Comparison of ENCODE assay signal across 28 cellular contexts in genomic region chr19:29542327-29542726, GRCh38. TPM values are rescaled to one million over a fixed set of nuclear protein-coding genes. Genes with fewer than 3 reads are reported as not detected.
"Had no signal": no experiment of that assay in that cellular context is flagged by ENCODE, and none has a peak within 500 bp of the region (broad histone marks: within the 10 kb centered on the region; RNA-seq: fewer than 3 reads in every experiment).

No MANE protein-coding gene starts in this region.

- H3K4me1 ChIP-seq: stomach, suprapubic skin, testis, tibial artery, tibial nerve, transverse colon, upper lobe of left lung, upper lobe of right lung, uterus, vagina had no signal

- H3K9me3 ChIP-seq: suprapubic skin, testis, thoracic aorta, tibial artery, transverse colon, upper lobe of right lung, uterus, vagina had no signal

- DNase-seq: stimulated activated CD4-positive, alpha-beta T cell treated with anti-CD3 and anti-CD28 coated beads, Interleukin-2, amount 100 ng/mL, for 48 hours; stimulated activated CD4-positive, alpha-beta T cell treated with anti-CD3 and anti-CD28 coated beads, Interleukin-4, amount 100 ng/mL, for 1 hour; stimulated activated CD4-positive, alpha-beta T cell treated with anti-CD3 and anti-CD28 coated beads, Interleukin-4, amount 100 ng/mL, for 24 hours; stimulated activated CD4-positive, alpha-beta T cell treated with anti-CD3 and anti-CD28 coated beads, Interleukin-4, amount 100 ng/mL, for 4 hours; stimulated activated CD8-positive, alpha-beta memory T cell treated with anti-CD3 and anti-CD28 coated beads, Interleukin-4, amount 100 ng/mL, for 48 hours; stimulated activated naive B cell treated with anti-CD40 and anti-IgM and Interleukin-4, amounts not matched to agents 10 μg/mL and 1 μg/mL and 100 μg/mL, for 72 hours; stimulated activated naive CD4-positive, alpha-beta T cell; stimulated activated naive CD4-positive, alpha-beta T cell treated with Interleukin-2 at 50 U/mL for 16 hours; stimulated activated naive CD8-positive, alpha-beta T cell treated with anti-CD3 and anti-CD28 coated beads, Interleukin-15, amount 100 ng/mL, for 72 hours; stimulated activated naive CD8-positive, alpha-beta T cell treated with anti-CD3 and anti-CD28 coated beads, Interleukin-15, Interleukin-2, amounts not matched to agents 100 U/mL and 50 U/mL, for 24 hours; stomach; substantia nigra; testis; transverse colon; trophoblast cell; upper lobe of right lung; uterus had no signal

- H3K36me3 ChIP-seq: stomach, suprapubic skin, thoracic aorta, tibial artery, tibial nerve, transverse colon, upper lobe of left lung, upper lobe of right lung, uterus, vagina had no signal

- H3K27ac ChIP-seq: stomach, suprapubic skin, testis, thoracic aorta, tibial artery, tibial nerve, transverse colon, upper lobe of left lung, upper lobe of right lung, uterus, vagina had no signal

- H3K4me3 ChIP-seq: stomach, suprapubic skin, testis, thoracic aorta, tibial artery, tibial nerve, transverse colon, upper lobe of left lung, upper lobe of right lung, uterus, vagina had no signal

- ATAC-seq: stimulated activated effector memory CD8-positive, alpha-beta T cell treated with anti-CD3 and anti-CD28 coated beads, Interleukin-12 subunit alpha, Interleukin-12 subunit beta, amount 100 ng/mL, for 72 hours; stimulated activated memory B cell treated with anti-CD40 and anti-IgM and Interleukin-4, amounts not matched to agents 10 μg/mL and 1 μg/mL and 100 μg/mL, for 72 hours; stimulated activated naive B cell treated with anti-CD40 and anti-IgM and Interleukin-4, amounts not matched to agents 10 μg/mL and 1 μg/mL and 100 μg/mL, for 72 hours; stimulated activated naive CD8-positive, alpha-beta T cell treated with anti-CD3 and anti-CD28 coated beads, Interleukin-15, amount 100 ng/mL, for 72 hours; stimulated activated naive CD8-positive, alpha-beta T cell treated with anti-CD3 and anti-CD28 coated beads, Interleukin-15, Interleukin-2, amounts not matched to agents 100 U/mL and 50 U/mL, for 24 hours; upper lobe of right lung had no signal

- H3K27me3 ChIP-seq: testis, upper lobe of left lung, uterus, vagina had no signal

RNA-seq across cellular contexts. Expression of gene VSTM2B, which starts 16.5 kb away (rescaled TPM):
- total RNA-seq: stomach, subcutaneous adipose tissue, suprapubic skin, thoracic aorta, tibial nerve, transverse colon, upper lobe of left lung, upper lobe of right lung, ureter, urinary bladder, uterus had no signal
- polyA plus RNA-seq: stomach, urinary bladder had no signal
